Comparison of ENCODE assay signal across 8 cellular contexts in the genomic region with DNA sequence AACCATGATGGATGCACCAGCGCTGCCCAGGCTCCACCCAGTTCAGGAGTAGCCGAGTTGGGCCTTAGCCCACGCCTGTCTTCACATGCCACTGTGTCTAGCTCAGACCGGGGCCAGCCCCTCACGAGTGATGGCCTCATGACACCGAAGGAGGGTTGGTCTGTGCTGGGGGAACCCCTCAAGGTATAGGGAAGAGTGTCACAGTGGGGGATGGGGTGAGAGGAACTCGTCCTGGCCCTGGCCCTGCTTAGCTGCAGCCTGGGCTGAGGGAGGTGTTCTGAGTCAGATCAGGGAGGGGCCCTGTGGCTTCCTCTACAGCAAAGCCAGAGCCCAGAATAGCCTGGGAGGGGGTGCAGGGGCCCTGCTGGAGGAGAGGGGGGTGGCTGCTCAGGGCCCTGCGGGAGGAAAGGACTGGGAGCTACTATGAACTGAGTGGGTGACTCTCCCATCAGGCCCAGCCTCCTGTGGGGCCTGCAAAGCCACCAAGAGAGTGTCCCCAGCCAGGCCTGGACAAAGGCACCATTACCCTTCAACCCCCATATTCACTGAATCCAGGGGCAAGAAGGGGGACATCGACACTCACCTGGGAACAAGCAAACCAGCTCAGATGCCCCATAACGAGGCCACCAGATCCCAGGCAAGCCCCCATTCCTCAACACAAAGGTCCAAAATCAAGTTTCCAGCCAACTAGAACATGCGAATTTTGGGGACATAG. TPM values are rescaled to one million over a fixed set of nuclear protein-coding genes. Genes with fewer than 3 reads are reported as not detected.
DNase-seq lines count a peak whose midpoint lies in the region; ATAC-seq lines count a peak whose summit lies in the region.

No MANE protein-coding gene starts in this region.

- peak overlapping the region; percentile 63 for H3K18ac ChIP-seq in neuronal stem cell (ENCODE audit: low read length)

- H3K9ac ChIP-seq in adipocyte (ENCODE audit: low read length) (no peak overlapping the region), neuronal stem cell (ENCODE audit: low read depth, low read length, poor library complexity) (no peak overlapping the region)

- WGBS in neuronal stem cell (ENCODE audit: extremely low coverage in 2 of 2, insufficient read length in 2 of 2, insufficient replicate concordance in 1 of 2), 2 donors: no CpG with 5 or more reads among the region's 11 CpGs

- peak; percentile 22 for DNase-seq in activated T-cell treated with anti-CD3 and anti-CD28 coated beads for 48 hours (ENCODE audit: low read depth)
- no peak for DNase-seq in activated T-cell treated with anti-CD3 and anti-CD28 coated beads for 4 hours
- DNase-seq in NCI-H226: peak; percentile 18
- peak; percentile 14 for DNase-seq in adipocyte (ENCODE audit: low read depth)
- no peak for DNase-seq in neuronal stem cell (ENCODE audit: low spot score)
- no peak for DNase-seq in NCI-H2029 (lab: John Stamatoyannopoulos, UW)
- no peak for DNase-seq in retina

- H3K79me1 ChIP-seq in neuronal stem cell (ENCODE audit: low read depth, low read length): no peaks in the 10 kb centered on the region

- H2BK15ac ChIP-seq in neuronal stem cell (ENCODE audit: low read length): peak overlapping the region; percentile 38

- H2BK120ac ChIP-seq in neuronal stem cell (ENCODE audit: low read depth, low read length): no peak overlapping the region

- H4K91ac ChIP-seq in neuronal stem cell (ENCODE audit: low read depth, low read length, poor library complexity): no peak overlapping the region

- ATAC-seq in HG02642 (IDR thresholded peaks at IDR 0.05; ENCODE audit: poor library complexity, unreplicated experiment): peak; percentile 76

- peak overlapping the region; percentile 31 for H2BK12ac ChIP-seq in neuronal stem cell (ENCODE audit: low read length)

- peaks cover 11% of the 10 kb centered on the region for H3K27me3 ChIP-seq in adipocyte (replicated peaks; ENCODE audit: control insufficient read depth, insufficient read depth, low read length)
- H3K27me3 ChIP-seq in neuronal stem cell (ENCODE audit: control insufficient read depth in 3 of 3, insufficient read depth in 3 of 3, low read depth in 1 of 3, low read length in 3 of 3): no peaks in the 10 kb centered on the region

- H2BK5ac ChIP-seq in neuronal stem cell (ENCODE audit: low read length): no peak overlapping the region

- no peak overlapping the region for H2AK5ac ChIP-seq in neuronal stem cell (ENCODE audit: low read depth, low read length)

- H3K4ac ChIP-seq in neuronal stem cell (ENCODE audit: low read length): no peak overlapping the region

- no peak overlapping the region for H3K4me2 ChIP-seq in neuronal stem cell (ENCODE audit: insufficient read depth, low read length, poor library complexity, severe bottlenecking)

- H3K4me1 ChIP-seq in adipocyte (ENCODE audit: control insufficient read depth, insufficient read depth, low read length) (peaks cover 2% of the 10 kb centered on the region), neuronal stem cell (ENCODE audit: control insufficient read depth in 2 of 2, insufficient read depth in 1 of 2, low read depth in 1 of 2, low read length in 2 of 2) (peaks cover 0 to 5% of the 10 kb centered on the region in 2 donors)

- no peak overlapping the region for H3K27ac ChIP-seq in neuronal stem cell (replicated peaks; ENCODE audit: low read length)

- H3K9me3 ChIP-seq in adipocyte (ENCODE audit: control insufficient read depth, low read length) (no peaks in the 10 kb centered on the region), neuronal stem cell (replicated peaks in 1 of 2; ENCODE audit: control insufficient read depth in 2 of 2, insufficient read depth in 1 of 2, low read depth in 1 of 2, low read length in 2 of 2) (no peaks in the 10 kb centered on the region)

- no peak overlapping the region for H2AFZ ChIP-seq in neuronal stem cell (ENCODE audit: low read length)

- no peaks in the 10 kb centered on the region for H3K36me3 ChIP-seq in adipocyte (ENCODE audit: control insufficient read depth, insufficient read depth, low read length, severe bottlenecking)
- H3K36me3 ChIP-seq in neuronal stem cell (replicated peaks in 1 of 2; ENCODE audit: control insufficient read depth in 2 of 2, insufficient read depth in 2 of 2, low read length in 2 of 2): no peaks in the 10 kb centered on the region

- no peak overlapping the region for H3K4me3 ChIP-seq in adipocyte (ENCODE audit: low read length)
- peak overlapping the region in 1 of 2 donors; percentile 10 for H3K4me3 ChIP-seq in neuronal stem cell (ENCODE audit: low read length in 2 of 2)

- no peak overlapping the region for H3K14ac ChIP-seq in neuronal stem cell (ENCODE audit: low read length)

- peak overlapping the region; percentile 92 for H3K23ac ChIP-seq in neuronal stem cell (ENCODE audit: low read depth, low read length, poor library complexity)

- H4K8ac ChIP-seq in neuronal stem cell (ENCODE audit: low read depth, low read length): no peak overlapping the region

RNA-seq across cellular contexts. Expression of gene IGLL5, which starts 41.2 kb away (rescaled TPM):
- not detected for polyA plus RNA-seq in neuronal stem cell (2013, experiment 1 of 2)
- polyA plus RNA-seq in neuronal stem cell (2013, experiment 2 of 2): not detected

Comparison
In these comparisons a context has a peak if more than half of its experiments do, and no peak if none do; other contexts are left out.
1. DNase-seq: peak in activated T-cell treated with anti-CD3 and anti-CD28 coated beads for 48 hours (single experiment), NCI-H226 (single experiment) and adipocyte (single experiment); none in activated T-cell treated with anti-CD3 and anti-CD28 coated beads for 4 hours (single experiment), neuronal stem cell (single experiment), NCI-H2029 (single experiment) and retina (single experiment).